Comparison of ENCODE assay signal across 1 cellular context in genomic region chr4:38621004-38621684, GRCh38.
TF ChIP-seq lines count a peak whose summit lies in the region.

No MANE protein-coding gene starts in this region.

TF ChIP-seq in K562, 482 proteins besides CTCF, POLR2A, EP300 and RAD21 (continued from another document and continues in another):
- TF ChIP-seq ATF3 (IDR thresholded peaks at IDR 0.05) (peak; percentile 99), ATF3 (CRISPR knock-in tag; conservative IDR thresholded peaks at IDR 0.05) (peak; percentile 80; the same call in 1 of the 2 replicates), NR2C1 (IDR thresholded peaks at IDR 0.05) (0 out of 2 replicates have a peak, but pooled peaks have one; percentile 9), NR2C1 (tag; IDR thresholded peaks at IDR 0.05) (0 out of 2 replicates have a peak, but pooled peaks have one; percentile 5), MCM2 (IDR thresholded peaks at IDR 0.05; ENCODE audit: low read depth) (no peak), THAP12 (CRISPR knock-in tag; IDR thresholded peaks at IDR 0.05) (no peak), BRF2 (IDR thresholded peaks at IDR 0.05; ENCODE audit: borderline replicate concordance, insufficient read depth, insufficient read length) (no peak), SOX6 (IDR thresholded peaks at IDR 0.05) (peak; percentile 79), POLR3A (IDR thresholded peaks at IDR 0.05; ENCODE audit: borderline replicate concordance, extremely low read depth, insufficient read depth, insufficient read length) (peak; percentile 35), MTF1 (CRISPR knock-in tag; IDR thresholded peaks at IDR 0.05; ENCODE audit: borderline replicate concordance) (no peak), HDAC8 (tag; IDR thresholded peaks at IDR 0.05) (no peak), NCOR1 (IDR thresholded peaks at IDR 0.05) (peak; percentile 53), ZNF407 (IDR thresholded peaks at IDR 0.05; ENCODE audit: low read depth) (peak; percentile 82), FOXJ2 (tag; IDR thresholded peaks at IDR 0.05) (peak; percentile 73), BACH1 (tag; IDR thresholded peaks at IDR 0.05) (peak; percentile 60; the same call in 1 of the 2 replicates), LARP7 (IDR thresholded peaks at IDR 0.05) (no peak), GTF2A2 (tag; IDR thresholded peaks at IDR 0.05) (no peak), SIRT6 (IDR thresholded peaks at IDR 0.05; ENCODE audit: low read depth, low read length) (no peak), PKNOX1 (IDR thresholded peaks at IDR 0.05) (no peak), SAFB2 (IDR thresholded peaks at IDR 0.05; ENCODE audit: borderline replicate concordance, low read depth, low read length, severe bottlenecking) (no peak), DLX4 (CRISPR knock-in tag; IDR thresholded peaks at IDR 0.05) (no peak), STAT5B (CRISPR knock-in tag; IDR thresholded peaks at IDR 0.05) (no peak), CREB3 (tag; conservative IDR thresholded peaks at IDR 0.05; ENCODE audit: low read depth) (no peak), MTA3 (IDR thresholded peaks at IDR 0.05; ENCODE audit: borderline replicate concordance) (peak; percentile 25; the same call in 1 of the 2 replicates), MLLT1 (IDR thresholded peaks at IDR 0.05) (no peak), ZNF384 (IDR thresholded peaks at IDR 0.05; ENCODE audit: low read depth, low read length) (no peak), USF2 (CRISPR knock-in tag; IDR thresholded peaks at IDR 0.05) (no peak), TRIM24 (IDR thresholded peaks at IDR 0.05) (peak; percentile 82 to 88), SMARCE1 (IDR thresholded peaks at IDR 0.05) (peak; percentile 68), ATF1 (CRISPR knock-in tag; IDR thresholded peaks at IDR 0.05) (no peak), ATF1 (tag; IDR thresholded peaks at IDR 0.05) (peak; percentile 76), TBP (optimal IDR thresholded peaks at IDR 0.05; ENCODE audit: low read depth, low read length) (peak; percentile 79), SMARCA4 (IDR thresholded peaks at IDR 0.05) (peak; percentile 82), ZBTB7A (IDR thresholded peaks at IDR 0.05; ENCODE audit: borderline replicate concordance, control insufficient read depth, low read depth, low read length) (no peak), GTF2F1 (IDR thresholded peaks at IDR 0.05; ENCODE audit: low read depth, low read length) (no peak), ARID1B (IDR thresholded peaks at IDR 0.05) (peak; percentile 90), RNF2 (IDR thresholded peaks at IDR 0.05) (peak; percentile 63), HIVEP1 (CRISPR knock-in tag; IDR thresholded peaks at IDR 0.05) (no peak), TBL1XR1 (IDR thresholded peaks at IDR 0.05; ENCODE audit: low read length in 2 of 2) (no peak), ZNF263 (CRISPR knock-in tag; IDR thresholded peaks at IDR 0.05; ENCODE audit: borderline replicate concordance) (no peak), ZNF124 (CRISPR knock-in tag; IDR thresholded peaks at IDR 0.05) (no peak), TAL1 (IDR thresholded peaks at IDR 0.05) (peak; percentile 84), ELF4 (CRISPR knock-in tag; IDR thresholded peaks at IDR 0.05) (no peak), ZNF280A (IDR thresholded peaks at IDR 0.05; ENCODE audit: low read depth, partially characterized antibody) (no peak), ZZZ3 (IDR thresholded peaks at IDR 0.05) (no peak)
